In genomic region chr11:62538470-62539237, GRCh38 we compare ENCODE assay signal across 1 cellular context.
TF ChIP-seq lines count a peak whose summit lies in the region.

No MANE protein-coding gene starts in this region.

TF ChIP-seq in HepG2, 621 proteins besides CTCF, POLR2A, EP300 and RAD21:
- TF ChIP-seq PLSCR1 (CRISPR knock-in tag; IDR thresholded peaks at IDR 0.05; ENCODE audit: borderline replicate concordance) (no peak), SMARCC2 (IDR thresholded peaks at IDR 0.05) (no peak), NFYC (CRISPR knock-in tag; IDR thresholded peaks at IDR 0.05) (no peak), SMC3 (IDR thresholded peaks at IDR 0.05; ENCODE audit: low read length) (no peak), ZNF792 (CRISPR knock-in tag; IDR thresholded peaks at IDR 0.05) (no peak), CREM (IDR thresholded peaks at IDR 0.05) (no peak), CREM (CRISPR knock-in tag; IDR thresholded peaks at IDR 0.05) (no peak), ZSCAN5A (CRISPR knock-in tag; IDR thresholded peaks at IDR 0.05; ENCODE audit: borderline replicate concordance) (no peak), SP5 (CRISPR knock-in tag; IDR thresholded peaks at IDR 0.05; ENCODE audit: borderline replicate concordance, low read depth) (no peak), ZNF776 (CRISPR knock-in tag; IDR thresholded peaks at IDR 0.05) (no peak), PAX8 (CRISPR knock-in tag; IDR thresholded peaks at IDR 0.05; ENCODE audit: borderline replicate concordance) (no peak), ATF6 (CRISPR knock-in tag; conservative IDR thresholded peaks at IDR 0.05) (no peak), ZNF781 (CRISPR knock-in tag; IDR thresholded peaks at IDR 0.05; ENCODE audit: borderline replicate concordance, not compliant biosample characterization) (no peak), KDM5B (CRISPR knock-in tag; IDR thresholded peaks at IDR 0.05; ENCODE audit: borderline replicate concordance) (no peak), SIN3B (IDR thresholded peaks at IDR 0.05; ENCODE audit: low read length) (no peak), ZMYM4 (CRISPR knock-in tag; IDR thresholded peaks at IDR 0.05) (no peak)
TF ChIP-seq in HepG2: peak in this region for 0.
